Comparison of ENCODE assay signal across 8 cellular contexts in the genomic region with DNA sequence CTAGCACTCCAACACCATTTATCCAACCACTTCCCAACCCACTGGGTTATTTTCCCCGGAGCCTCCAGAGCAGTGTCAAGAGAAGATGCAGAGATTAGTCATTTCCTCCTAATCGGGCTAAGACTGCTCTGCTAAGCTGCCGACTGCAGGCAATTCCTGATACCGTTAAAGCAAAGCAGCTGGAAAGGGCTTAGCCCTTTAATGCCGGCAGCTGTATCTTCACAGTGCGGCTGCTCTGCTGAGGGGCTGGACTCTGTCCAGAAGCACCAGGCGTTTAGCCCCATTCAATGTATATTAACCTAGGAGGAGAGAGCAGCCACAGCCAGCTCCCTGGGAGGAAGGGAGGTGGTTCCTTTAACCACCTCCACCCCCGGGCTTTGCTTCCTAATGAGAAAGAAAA.
DNase-seq lines count a peak whose midpoint lies in the region; ATAC-seq and TF ChIP-seq lines count a peak whose summit lies in the region.

No MANE protein-coding gene starts in this region.

- H3K4me3 ChIP-seq in astrocyte of the cerebellum (ENCODE audit: low read depth, low read length), result no peak overlapping the region

- DNase-seq in AG08395 (ENCODE audit: low spot score) (peak; percentile 88), HUDEP-2 (lab: John Stamatoyannopoulos, UW; ENCODE audit: unreplicated experiment in 76 of 76) (peak in 60 of 76 experiments; percentile 7 to 72 (median 36)), astrocyte of the cerebellum (ENCODE audit: low read depth) (peak; percentile 62), kidney tubule cell (ENCODE audit: low spot score) (peak; percentile 74), iPS-NIHi11 (ENCODE audit: low spot score) (no peak)
- no peak for DNase-seq in activated naive CD4-positive, alpha-beta T cell treated with anti-CD3 and anti-CD28 coated beads, Interleukin-2, amount 50 U/mL, for 16 hours

- peak; percentile 29 for TF ChIP-seq CTCF in astrocyte of the cerebellum (IDR thresholded peaks at IDR 0.05; ENCODE audit: low read depth, low read length, missing control alignments)

- no peak for ATAC-seq in GM19397 (IDR thresholded peaks at IDR 0.05; ENCODE audit: unreplicated experiment)
- ATAC-seq in HG02798 (IDR thresholded peaks at IDR 0.05; ENCODE audit: poor library complexity, unreplicated experiment), result no peak

- in situ Hi-C loops in astrocyte of the cerebellum (cut with HindIII; ENCODE audit: low sequenced_read_pairs), result no loop called here

Comparison
In these comparisons a context has a peak if more than half of its experiments do, and no peak if none do; other contexts are left out.
1. DNase-seq: peak in AG08395 (single experiment), HUDEP-2 (60 of 76), astrocyte of the cerebellum (single experiment) and kidney tubule cell (single experiment); none in activated naive CD4-positive, alpha-beta T cell treated with anti-CD3 and anti-CD28 coated beads, Interleukin-2, amount 50 U/mL, for 16 hours (single experiment) and iPS-NIHi11 (single experiment).